ENCODE assay signal across 22 cellular contexts in the genomic region with DNA sequence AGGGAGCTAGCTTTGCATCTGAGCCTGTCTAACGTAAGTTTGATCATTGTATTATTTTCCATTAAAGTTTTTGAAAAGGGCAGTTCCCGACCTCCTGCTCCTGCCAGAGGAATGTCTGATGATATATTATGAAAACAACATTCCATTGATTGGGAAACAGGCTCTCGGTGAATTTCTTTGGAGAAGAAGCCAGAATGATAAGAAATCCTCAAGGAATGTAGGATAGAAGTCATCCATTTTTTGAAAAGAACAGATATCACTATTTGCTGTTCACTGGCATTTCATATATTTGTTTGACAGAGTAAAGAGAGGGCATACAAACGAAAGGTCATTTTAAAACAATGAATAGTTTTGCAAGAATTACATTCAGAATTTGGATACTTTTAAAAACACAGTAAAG.
"Had no signal": no experiment of that assay in that cellular context is flagged by ENCODE, and none has a peak within 500 bp of the region (broad histone marks: within the 10 kb centered on the region; RNA-seq: fewer than 3 reads in every experiment).

No MANE protein-coding gene starts in this region.

- H3K4me1 ChIP-seq: colonic mucosa, gastroesophageal sphincter, heart right ventricle, lower lobe of right lung, prostate gland, stomach, upper lobe of right lung had no signal

- H3K27me3 ChIP-seq: brain microvascular endothelial cell, colonic mucosa, gastroesophageal sphincter, stomach, upper lobe of right lung had no signal

- H3K4me3 Mint-ChIP-seq: activated B cell treated with CpG ODN at 0.5 μM for 24 hours; activated CD4-positive, alpha-beta memory T cell treated with anti-CD3 and anti-CD28 coated beads for 36 hours; activated naive CD8-positive, alpha-beta T cell treated with anti-CD3 and anti-CD28 coated beads, Interleukin-2, amount 10 ng/mL, durations not matched to agents 7 days and 5 days; activated T-helper 17 cell treated with anti-CD3 and anti-CD28 coated beads, Interleukin-2, amount 50 U/mL, for 72 hours; neural crest cell; T-cell had no signal

- H3K36me3 ChIP-seq: brain microvascular endothelial cell, colonic mucosa, gastroesophageal sphincter, heart right ventricle, lower lobe of right lung, prostate gland, stomach, upper lobe of right lung had no signal

- H3K27ac ChIP-seq: brain microvascular endothelial cell, colonic mucosa, gastroesophageal sphincter, heart right ventricle, lower lobe of right lung, prostate gland, SK-N-MC, stomach, upper lobe of right lung had no signal

- ATAC-seq: activated T-helper 17 cell treated with anti-CD3 and anti-CD28 coated beads, Interleukin-2, amount 50 U/mL, for 72 hours; gastroesophageal sphincter; heart right ventricle; lower lobe of right lung; right cardiac atrium; T-cell; upper lobe of right lung had no signal

- H3K9me3 Mint-ChIP-seq: activated B cell treated with CpG ODN at 0.5 μM for 24 hours; activated CD4-positive, alpha-beta memory T cell treated with anti-CD3 and anti-CD28 coated beads for 36 hours; activated naive CD8-positive, alpha-beta T cell treated with anti-CD3 and anti-CD28 coated beads, Interleukin-2, amount 10 ng/mL, durations not matched to agents 7 days and 5 days; activated T-helper 17 cell treated with anti-CD3 and anti-CD28 coated beads, Interleukin-2, amount 50 U/mL, for 72 hours; neural crest cell; T-cell had no signal

- DNase-seq: activated B cell treated with CpG ODN at 0.5 μM for 24 hours; activated CD4-positive, alpha-beta memory T cell treated with anti-CD3 and anti-CD28 coated beads for 36 hours; activated CD4-positive, alpha-beta T cell treated with anti-CD3 and anti-CD28 coated beads for 4 hours; activated naive CD4-positive, alpha-beta T cell treated with Interleukin-2 at 50 U/mL for 16 hours; activated naive CD8-positive, alpha-beta T cell treated with anti-CD3 and anti-CD28 coated beads, Interleukin-2, amount 10 ng/mL, durations not matched to agents 7 days and 5 days; brain microvascular endothelial cell; central memory CD4-positive, alpha-beta T cell; colonic mucosa; erythroblast; heart right ventricle; lower lobe of right lung; right cardiac atrium; stimulated activated CD4-positive, alpha-beta T cell treated with anti-CD3 and anti-CD28 coated beads, Interleukin-4, amount 100 ng/mL, for 1 hour; stomach; T-cell; upper lobe of right lung had no signal

- H3K4me1 Mint-ChIP-seq: activated naive CD8-positive, alpha-beta T cell treated with anti-CD3 and anti-CD28 coated beads, Interleukin-2, amount 10 ng/mL, durations not matched to agents 7 days and 5 days; activated T-helper 17 cell treated with anti-CD3 and anti-CD28 coated beads, Interleukin-2, amount 50 U/mL, for 72 hours; neural crest cell; T-cell had no signal

- FAIRE-seq: endometrium had no signal

- H3K36me3 Mint-ChIP-seq: activated CD4-positive, alpha-beta memory T cell treated with anti-CD3 and anti-CD28 coated beads for 36 hours; activated naive CD8-positive, alpha-beta T cell treated with anti-CD3 and anti-CD28 coated beads, Interleukin-2, amount 10 ng/mL, durations not matched to agents 7 days and 5 days; T-cell had no signal

- H3K27ac Mint-ChIP-seq: activated B cell treated with CpG ODN at 0.5 μM for 24 hours; activated CD4-positive, alpha-beta memory T cell treated with anti-CD3 and anti-CD28 coated beads for 36 hours; activated naive CD8-positive, alpha-beta T cell treated with anti-CD3 and anti-CD28 coated beads, Interleukin-2, amount 10 ng/mL, durations not matched to agents 7 days and 5 days; activated T-helper 17 cell treated with anti-CD3 and anti-CD28 coated beads, Interleukin-2, amount 50 U/mL, for 72 hours; T-cell had no signal

- H3K4me3 ChIP-seq: colonic mucosa, gastroesophageal sphincter, heart right ventricle, lower lobe of right lung, prostate gland, SK-N-MC, stomach, upper lobe of right lung had no signal

- H3K27me3 Mint-ChIP-seq: activated B cell treated with CpG ODN at 0.5 μM for 24 hours; activated CD4-positive, alpha-beta memory T cell treated with anti-CD3 and anti-CD28 coated beads for 36 hours; activated naive CD8-positive, alpha-beta T cell treated with anti-CD3 and anti-CD28 coated beads, Interleukin-2, amount 10 ng/mL, durations not matched to agents 7 days and 5 days; activated T-helper 17 cell treated with anti-CD3 and anti-CD28 coated beads, Interleukin-2, amount 50 U/mL, for 72 hours; T-cell had no signal

- H3K9me3 ChIP-seq: colonic mucosa, gastroesophageal sphincter, heart right ventricle, lower lobe of right lung, prostate gland, stomach, upper lobe of right lung had no signal
